ENCODE assay signal across 1 cellular context in genomic region chr15:101652783-101653430, GRCh38.
TF ChIP-seq lines count a peak whose summit lies in the region.

No MANE protein-coding gene starts in this region.

TF ChIP-seq in K562, 482 proteins besides CTCF, POLR2A, EP300 and RAD21 (continued from another document):
- TF ChIP-seq VEZF1 (CRISPR knock-in tag; IDR thresholded peaks at IDR 0.05) (no peak), CXXC5 (CRISPR knock-in tag; IDR thresholded peaks at IDR 0.05) (peak; percentile 10), KDM1A (IDR thresholded peaks at IDR 0.05) (peak; percentile 44 to 68; a peak in 2 of 4 replicates), KAT7 (CRISPR knock-in tag; IDR thresholded peaks at IDR 0.05; ENCODE audit: borderline replicate concordance) (no peak), RAD51 (IDR thresholded peaks at IDR 0.05; ENCODE audit: borderline replicate concordance, low read depth) (0 out of 2 replicates have a peak, but pooled peaks have one; percentile 28), PYGO2 (tag; IDR thresholded peaks at IDR 0.05) (0 out of 2 replicates have a peak, but pooled peaks have one; percentile 32), ZNF778 (CRISPR knock-in tag; IDR thresholded peaks at IDR 0.05) (no peak), SIN3A (IDR thresholded peaks at IDR 0.05; ENCODE audit: borderline replicate concordance in 2 of 2, control insufficient read depth in 1 of 2, low read depth in 2 of 2, low read length in 2 of 2) (peak in 1 of 2 experiments; percentile 68; a peak in 1 of 4 replicates), L3MBTL2 (IDR thresholded peaks at IDR 0.05) (peak; percentile 67), ZNF224 (CRISPR knock-in tag; IDR thresholded peaks at IDR 0.05) (no peak), MYC (IDR thresholded peaks at IDR 0.05; ENCODE audit: low read depth, low read length) (peak; percentile 59), MYC (CRISPR knock-in tag; IDR thresholded peaks at IDR 0.05; ENCODE audit: borderline replicate concordance, low read depth) (no peak), PHB (CRISPR knock-in tag; IDR thresholded peaks at IDR 0.05) (no peak), SAFB2 (IDR thresholded peaks at IDR 0.05; ENCODE audit: borderline replicate concordance, low read depth, low read length, severe bottlenecking) (no peak), ZNF398 (CRISPR knock-in tag; IDR thresholded peaks at IDR 0.05) (no peak), FOXM1 (IDR thresholded peaks at IDR 0.05; ENCODE audit: low read depth) (no peak), FOXM1 (CRISPR knock-in tag; IDR thresholded peaks at IDR 0.05; ENCODE audit: low read depth) (no peak), ZEB2 (IDR thresholded peaks at IDR 0.05) (peak; percentile 31; the same call in 1 of the 2 replicates), NR2C2 (CRISPR knock-in tag; IDR thresholded peaks at IDR 0.05) (no peak), NR2C2 (tag; IDR thresholded peaks at IDR 0.05) (peak; percentile 82; the same call in 1 of the 2 replicates), ZNF766 (CRISPR knock-in tag; conservative IDR thresholded peaks at IDR 0.05) (0 out of 2 replicates have a peak, but pooled peaks have one; percentile 56), ZC3H11A (IDR thresholded peaks at IDR 0.05; ENCODE audit: low read depth, low read length) (no peak), ZNF197 (CRISPR knock-in tag; IDR thresholded peaks at IDR 0.05; ENCODE audit: low read depth) (no peak), SP2 (IDR thresholded peaks at IDR 0.05; ENCODE audit: extremely low read depth, low read depth, low read length, poor library complexity, severe bottlenecking) (no peak), ZZZ3 (IDR thresholded peaks at IDR 0.05) (no peak), PHB2 (IDR thresholded peaks at IDR 0.05; ENCODE audit: low read depth) (no peak), FUS (optimal IDR thresholded peaks at IDR 0.05; ENCODE audit: low read depth, low read length) (no peak), BHLHE40 (IDR thresholded peaks at IDR 0.05; ENCODE audit: low read length) (peak; percentile 73), SNIP1 (IDR thresholded peaks at IDR 0.05; ENCODE audit: low read depth) (no peak), PATZ1 (CRISPR knock-in tag; IDR thresholded peaks at IDR 0.05; ENCODE audit: borderline replicate concordance) (no peak), ZNF384 (IDR thresholded peaks at IDR 0.05; ENCODE audit: low read depth, low read length) (no peak)
- TF ChIP-seq, protein P1, sequence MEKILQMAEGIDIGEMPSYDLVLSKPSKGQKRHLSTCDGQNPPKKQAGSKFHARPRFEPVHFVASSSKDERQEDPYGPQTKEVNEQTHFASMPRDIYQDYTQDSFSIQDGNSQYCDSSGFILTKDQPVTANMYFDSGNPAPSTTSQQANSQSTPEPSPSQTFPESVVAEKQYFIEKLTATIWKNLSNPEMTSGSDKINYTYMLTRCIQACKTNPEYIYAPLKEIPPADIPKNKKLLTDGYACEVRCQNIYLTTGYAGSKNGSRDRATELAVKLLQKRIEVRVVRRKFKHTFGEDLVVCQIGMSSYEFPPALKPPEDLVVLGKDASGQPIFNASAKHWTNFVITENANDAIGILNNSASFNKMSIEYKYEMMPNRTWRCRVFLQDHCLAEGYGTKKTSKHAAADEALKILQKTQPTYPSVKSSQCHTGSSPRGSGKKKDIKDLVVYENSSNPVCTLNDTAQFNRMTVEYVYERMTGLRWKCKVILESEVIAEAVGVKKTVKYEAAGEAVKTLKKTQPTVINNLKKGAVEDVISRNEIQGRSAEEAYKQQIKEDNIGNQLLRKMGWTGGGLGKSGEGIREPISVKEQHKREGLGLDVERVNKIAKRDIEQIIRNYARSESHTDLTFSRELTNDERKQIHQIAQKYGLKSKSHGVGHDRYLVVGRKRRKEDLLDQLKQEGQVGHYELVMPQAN (IDR thresholded peaks at IDR 0.05; ENCODE audit: borderline replicate concordance): peak; percentile 83; the same call in 1 of the 2 replicates
